In the genomic region with DNA sequence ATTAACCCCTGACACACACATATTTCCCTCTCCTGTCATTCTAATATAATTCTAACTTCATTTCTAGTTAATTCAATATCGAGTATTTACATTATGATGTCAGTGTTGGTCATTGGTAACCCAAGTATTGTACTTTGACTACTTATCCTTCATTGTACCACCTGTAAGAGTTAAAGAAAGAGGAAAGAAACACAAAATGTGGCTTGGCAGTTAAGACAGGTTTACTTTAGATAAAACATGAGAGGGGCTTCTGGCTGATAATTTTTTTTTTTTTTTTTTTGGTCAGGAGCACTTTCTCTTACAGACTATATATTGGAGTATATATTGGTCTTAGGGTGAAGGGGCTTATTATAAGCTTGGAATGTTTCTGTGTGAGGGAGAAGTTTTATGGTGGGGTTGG, we compare ENCODE assay signal across 21 cellular contexts. TPM values are rescaled to one million over a fixed set of nuclear protein-coding genes. Genes with fewer than 3 reads are reported as not detected.
DNase-seq lines count a peak whose midpoint lies in the region; ATAC-seq and TF ChIP-seq lines count a peak whose summit lies in the region.
"Had no signal": no experiment of that assay in that cellular context is flagged by ENCODE, and none has a peak within 500 bp of the region (broad histone marks: within the 10 kb centered on the region; RNA-seq: fewer than 3 reads in every experiment).

No MANE protein-coding gene starts in this region.

- peaks cover 3% of the 10 kb centered on the region; the same call in 1 of the 2 replicates for H3K27me3 Mint-ChIP-seq in WTC11 (ENCODE audit: low read depth)
- no peaks in the 10 kb centered on the region for H3K27me3 Mint-ChIP-seq in MCF 10A (ENCODE audit: insufficient read depth, unreplicated experiment)
- H3K27me3 Mint-ChIP-seq: CD4-positive, alpha-beta T cell had no signal

- BruUV-seq in MCF 10A (replicated peaks; lab: Mats Ljungman, UMichigan) = no TSS peak

- ATAC-seq in WTC11 = no peak
- ATAC-seq: A549, GM23338, HCT116 had no signal

- no peak overlapping the region for H3K27ac Mint-ChIP-seq in WTC11
- H3K27ac Mint-ChIP-seq in MCF 10A (ENCODE audit: low read depth, unreplicated experiment) = no peak overlapping the region
- H3K27ac Mint-ChIP-seq: CD14-positive monocyte; CD4-positive, alpha-beta T cell; CD8-positive, alpha-beta memory T cell; GM23338; H9 had no signal

- CTCF ChIA-PET in HEK293 (lab: Yijun Ruan, JAX) (no interaction called here), WTC11 (lab: Charles Lee) (interaction anchor here (0.7 kb wide), 1 partner anchor 652 kb away, joined by 4 read pairs; no protein-coding TSS in a partner anchor), MCF 10A (lab: Yijun Ruan, JAX) (interaction anchor here (0.6 kb wide), 1 partner anchor 42 kb away, joined by 3 read pairs; no protein-coding TSS in a partner anchor)

- TF ChIP-seq CTCF in HEK293 (tag by site-specific recombination; IDR thresholded peaks at IDR 0.05) (no peak), WTC11 (IDR thresholded peaks at IDR 0.05) (no peak), MCF 10A (IDR thresholded peaks at IDR 0.05; ENCODE audit: unreplicated experiment) (no peak)

- H3K4me3 Mint-ChIP-seq in WTC11 = no peak overlapping the region
- no peak overlapping the region for H3K4me3 Mint-ChIP-seq in MCF 10A (ENCODE audit: unreplicated experiment)
- H3K4me3 Mint-ChIP-seq: CD14-positive monocyte; CD4-positive, alpha-beta T cell; CD8-positive, alpha-beta memory T cell; GM23338; H9 had no signal

- peak; percentile 30 for DNase-seq in OCI-M1 (lab: John Stamatoyannopoulos, UW)
- no peak for DNase-seq in WTC11 (ENCODE audit: low spot score)
- DNase-seq in HT-29 (ENCODE audit: low spot score) = no peak
- no peak for DNase-seq in T-helper 1 cell
- no peak for DNase-seq in MCF 10A (ENCODE audit: unreplicated experiment)
- DNase-seq: 8988T; ACHN; AML-193; BE2C; CD4-positive, alpha-beta T cell; CD8-positive, alpha-beta memory T cell; DMS53; DMS79 treated with DMSO at 0.1 percent for 48 hours; GF-D8; H9 had no signal

- intact Hi-C loops in MCF 10A (cut with micrococcal nuclease) = no loop called here

- H3K9me3 ChIP-seq in HEK293 (ENCODE audit: control insufficient read depth, insufficient read depth, low read depth, low read length) = no peaks in the 10 kb centered on the region
- H3K9me3 ChIP-seq: A549, BE2C had no signal

- H3K4me1 Mint-ChIP-seq in WTC11 = no peaks in the 10 kb centered on the region
- H3K4me1 Mint-ChIP-seq in MCF 10A (ENCODE audit: insufficient read depth, unreplicated experiment) = peaks cover 16% of the 10 kb centered on the region
- H3K4me1 Mint-ChIP-seq: CD14-positive monocyte, GM23338, H9 had no signal

- POLR2A ChIA-PET in HEK293 (lab: Yijun Ruan, JAX) (no interaction called here), WTC11 (lab: Charles Lee) (no interaction called here), MCF 10A (lab: Yijun Ruan, JAX) (no interaction called here)

- H3K36me3 Mint-ChIP-seq in WTC11 = peaks cover 31% of the 10 kb centered on the region
- no peaks in the 10 kb centered on the region for H3K36me3 Mint-ChIP-seq in MCF 10A (ENCODE audit: insufficient read depth, unreplicated experiment)
- H3K36me3 Mint-ChIP-seq: CD14-positive monocyte had no signal

- H3K36me3 ChIP-seq in HEK293 (ENCODE audit: control insufficient read depth in 2 of 2, insufficient read depth in 1 of 2, low read length in 2 of 2) = no peaks in the 10 kb centered on the region
- H3K36me3 ChIP-seq: BE2C had no signal

- H3K27ac ChIP-seq in HEK293 (ENCODE audit: extremely low read depth, low read depth, low read length) = no peak overlapping the region
- H3K27ac ChIP-seq: A549; BLaER1 treated with 17β-estradiol and CSF1 and Interleukin-3, amounts not matched to agents 10 nM and 100 nM had no signal

- H3K9me3 Mint-ChIP-seq in WTC11 (peaks cover 49% of the 10 kb centered on the region), MCF 10A (ENCODE audit: unreplicated experiment) (no peaks in the 10 kb centered on the region)
- H3K9me3 Mint-ChIP-seq: CD8-positive, alpha-beta memory T cell had no signal

- no peaks in the 10 kb centered on the region for H3K4me1 ChIP-seq in HEK293 (ENCODE audit: control insufficient read depth, insufficient read depth, low read length)
- H3K4me1 ChIP-seq: A549, BE2C had no signal

- no peak overlapping the region for H3K4me3 ChIP-seq in HEK293 (ENCODE audit: low read depth, low read length)
- H3K4me3 ChIP-seq: A549; BLaER1 treated with 17β-estradiol and CSF1 and Interleukin-3, amounts not matched to agents 10 nM and 100 nM; GM23338 had no signal

TF ChIP-seq in HEK293, 187 proteins besides CTCF, POLR2A, EP300 and RAD21 (continues in another document):
- TF ChIP-seq ZSCAN16 (tag by site-specific recombination; IDR thresholded peaks at IDR 0.05) (no peak), ZNF837 (tag by site-specific recombination; IDR thresholded peaks at IDR 0.05) (no peak), ZNF362 (tag by site-specific recombination; IDR thresholded peaks at IDR 0.05) (0 out of 2 replicates have a peak, but pooled peaks have one; percentile 51), BCL11A (tag by site-specific recombination; IDR thresholded peaks at IDR 0.05; ENCODE audit: low read depth) (no peak)
- TF ChIP-seq, protein P1, sequence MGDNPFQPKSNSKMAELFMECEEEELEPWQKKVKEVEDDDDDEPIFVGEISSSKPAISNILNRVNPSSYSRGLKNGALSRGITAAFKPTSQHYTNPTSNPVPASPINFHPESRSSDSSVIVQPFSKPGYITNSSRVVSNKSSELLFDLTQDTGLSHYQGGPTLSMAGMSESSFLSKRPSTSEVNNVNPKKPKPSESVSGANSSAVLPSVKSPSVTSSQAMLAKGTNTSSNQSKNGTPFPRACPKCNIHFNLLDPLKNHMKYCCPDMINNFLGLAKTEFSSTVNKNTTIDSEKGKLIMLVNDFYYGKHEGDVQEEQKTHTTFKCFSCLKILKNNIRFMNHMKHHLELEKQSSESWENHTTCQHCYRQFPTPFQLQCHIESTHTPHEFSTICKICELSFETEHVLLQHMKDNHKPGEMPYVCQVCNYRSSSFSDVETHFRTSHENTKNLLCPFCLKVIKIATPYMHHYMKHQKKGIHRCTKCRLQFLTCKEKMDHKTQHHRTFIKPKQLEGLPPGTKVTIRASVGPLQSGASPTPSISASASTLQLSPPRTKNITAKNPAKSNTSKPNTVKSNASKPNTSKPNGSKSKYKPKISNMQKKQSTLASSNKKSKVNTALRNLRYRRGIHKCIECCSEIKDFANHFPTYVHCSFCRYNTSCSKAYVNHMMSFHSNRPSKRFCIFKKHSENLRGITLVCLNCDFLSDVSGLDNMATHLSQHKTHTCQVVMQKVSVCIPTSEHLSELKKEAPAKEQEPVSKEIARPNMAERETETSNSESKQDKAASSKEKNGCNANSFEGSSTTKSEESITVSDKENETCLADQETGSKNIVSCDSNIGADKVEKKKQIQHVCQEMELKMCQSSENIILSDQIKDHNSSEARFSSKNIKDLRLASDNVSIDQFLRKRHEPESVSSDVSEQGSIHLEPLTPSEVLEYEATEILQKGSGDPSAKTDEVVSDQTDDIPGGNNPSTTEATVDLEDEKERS (tag by site-specific recombination; IDR thresholded peaks at IDR 0.05) = peak; percentile 83; the same call in 1 of the 2 replicates

TF ChIP-seq in WTC11, 78 proteins besides CTCF, POLR2A, EP300 and RAD21:
- TF ChIP-seq GTF2I (CRISPR knock-in tag; conservative IDR thresholded peaks at IDR 0.05) (0 out of 2 replicates have a peak, but pooled peaks have one; percentile 52), CREM (CRISPR knock-in tag; IDR thresholded peaks at IDR 0.05) (no peak), ZNF423 (CRISPR knock-in tag; IDR thresholded peaks at IDR 0.05) (no peak)

RNA-seq across cellular contexts. Expression of gene ACYP2, which starts 57.0 kb away (rescaled TPM):
- total RNA-seq in WTC11 (2021) (4.4 to 6.3 TPM (median 5.7 TPM) in 3 replicates), MCF 10A (2022) (14.3 and 17.8 TPM in 2 replicates)
- total RNA-seq in HT-29 (2014; rRNA removed; shearing (Covaris generic)) = 5.1 and 8.4 TPM in 2 replicates
